10 cellular contexts compared by ENCODE assay signal in the genomic region with DNA sequence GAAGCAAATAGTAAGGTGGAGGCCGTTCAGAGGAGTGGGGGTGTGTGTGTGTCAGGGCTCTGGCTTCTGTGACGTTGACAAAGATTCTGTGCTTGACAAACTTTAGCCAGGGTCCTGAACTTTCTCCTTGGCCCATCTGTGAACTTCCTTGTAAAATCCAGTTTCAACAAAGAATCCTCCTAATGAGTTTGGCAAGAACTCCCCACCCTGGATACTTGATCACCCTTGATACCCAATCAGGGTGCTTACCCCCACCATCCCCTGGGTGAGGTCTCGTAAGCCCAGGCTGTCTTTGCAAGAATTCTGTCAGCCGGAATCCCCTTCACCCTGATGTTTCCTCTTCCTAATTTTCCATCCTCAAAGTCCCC. TPM values are rescaled to one million over a fixed set of nuclear protein-coding genes. Genes with fewer than 3 reads are reported as not detected.
DNase-seq lines count a peak whose midpoint lies in the region; ATAC-seq and TF ChIP-seq lines count a peak whose summit lies in the region.
"Had no signal": no experiment of that assay in that cellular context is flagged by ENCODE, and none has a peak within 500 bp of the region (broad histone marks: within the 10 kb centered on the region; RNA-seq: fewer than 3 reads in every experiment).

No MANE protein-coding gene starts in this region.

- no peaks in the 10 kb centered on the region for H3K27me3 Mint-ChIP-seq in activated B cell treated with CpG ODN at 0.5 μM for 24 hours

- intact Hi-C loops in activated B cell treated with CpG ODN at 0.5 μM for 24 hours (cut with micrococcal nuclease), result loop anchor here (10.0 kb wide), 1 partner anchor 362 kb away; a partner anchor contains a TSS

- H3K4me3 Mint-ChIP-seq in activated B cell treated with CpG ODN at 0.5 μM for 24 hours, result peak overlapping the region; percentile 63

- H3K36me3 Mint-ChIP-seq in activated B cell treated with CpG ODN at 0.5 μM for 24 hours (ENCODE audit: low read depth), result peaks cover 14% of the 10 kb centered on the region

- H3K36me3 ChIP-seq in DOHH2 (ENCODE audit: control insufficient read depth, low read length) (no peaks in the 10 kb centered on the region), gastroesophageal sphincter (no peaks in the 10 kb centered on the region), skeletal muscle tissue (ENCODE audit: control insufficient read depth in 3 of 3, insufficient read depth in 3 of 3, low read length in 3 of 3) (no peaks in the 10 kb centered on the region)

- H3K79me2 ChIP-seq in DOHH2 (ENCODE audit: control insufficient read depth, low read length), result peaks cover 11% of the 10 kb centered on the region; the same call in 1 of the 2 replicates

- no peaks in the 10 kb centered on the region for H3K9me3 ChIP-seq in DOHH2 (ENCODE audit: control insufficient read depth, insufficient read depth, low read length)
- H3K9me3 ChIP-seq in gastroesophageal sphincter, result peaks cover 0 to 8% (median 0%) of the 10 kb centered on the region in 3 donors
- H3K9me3 ChIP-seq in skeletal muscle tissue (ENCODE audit: control insufficient read depth in 3 of 3, low read length in 3 of 3), result no peaks in the 10 kb centered on the region

- H3F3A ChIP-seq in DOHH2 (ENCODE audit: control insufficient read depth, insufficient read depth), result peaks cover 16% of the 10 kb centered on the region; the same call in 1 of the 2 replicates

- no peak for DNase-seq in activated B cell treated with CpG ODN at 0.5 μM for 24 hours
- DNase-seq in mucosa of gallbladder (ENCODE audit: low spot score), result no peak
- no peak for DNase-seq in epidermal melanocyte (ENCODE audit: insufficient read length, low spot score)
- no peak for DNase-seq in inferior parietal cortex (ENCODE audit: extremely low spot score)
- DNase-seq: midbrain, NCI-H446 had no signal

- H3K27me3 ChIP-seq in DOHH2 (ENCODE audit: control insufficient read depth, low read length) (no peaks in the 10 kb centered on the region), gastroesophageal sphincter (no peaks in the 10 kb centered on the region), skeletal muscle tissue (ENCODE audit: control insufficient read depth in 3 of 3, insufficient read depth in 3 of 3, low read length in 3 of 3) (no peaks in the 10 kb centered on the region)

- no peak for TF ChIP-seq POLR2A in gastroesophageal sphincter (IDR thresholded peaks at IDR 0.05)

- peak overlapping the region; percentile 99 for H3K27ac Mint-ChIP-seq in activated B cell treated with CpG ODN at 0.5 μM for 24 hours

- POLR2A ChIA-PET in activated B cell treated with CpG ODN at 0.5 μM for 24 hours (lab: Charles Lee), result interaction anchor here (0.6 to 4.7 kb wide), 3 partner anchors 26 to 39 kb away, joined by 3 to 53 read pairs (median 5); no protein-coding TSS in a partner anchor

- no peak overlapping the region for H3K9ac ChIP-seq in skeletal muscle tissue (ENCODE audit: low read depth in 1 of 3, low read length in 3 of 3)

- no peak for ATAC-seq in activated B cell treated with CpG ODN at 0.5 μM for 24 hours (ENCODE audit: low read depth)
- no peak for ATAC-seq in gastroesophageal sphincter
- no peak for ATAC-seq in HG02623 (IDR thresholded peaks at IDR 0.05; ENCODE audit: unreplicated experiment)

- H3K27ac ChIP-seq in DOHH2 (ENCODE audit: low read depth, low read length), result peak overlapping the region; percentile 93
- peak overlapping the region in 3 of 4 donors; percentile 89 to 99 (median 98) for H3K27ac ChIP-seq in gastroesophageal sphincter
- peak overlapping the region; percentile 62 for H3K27ac ChIP-seq in skeletal muscle tissue (ENCODE audit: low read depth, low read length)

- H3K4me1 Mint-ChIP-seq in activated B cell treated with CpG ODN at 0.5 μM for 24 hours, result peaks cover 74% of the 10 kb centered on the region

- H3K4me1 ChIP-seq in DOHH2 (ENCODE audit: control insufficient read depth, low read length) (peaks cover 67% of the 10 kb centered on the region), gastroesophageal sphincter (peaks cover 0 to 43% (median 29%) of the 10 kb centered on the region in 3 donors), skeletal muscle tissue (ENCODE audit: control insufficient read depth in 3 of 3, insufficient read depth in 3 of 3, low read length in 3 of 3) (peaks cover 31 to 46% (median 38%) of the 10 kb centered on the region in 3 donors)

- no peaks in the 10 kb centered on the region for H4K20me1 ChIP-seq in DOHH2 (ENCODE audit: control insufficient read depth, insufficient read depth, low read depth, low read length)

- H3K4me2 ChIP-seq in DOHH2 (ENCODE audit: low read length), result peak overlapping the region; percentile 96

- no peaks in the 10 kb centered on the region for H3K9me2 ChIP-seq in DOHH2 (replicated peaks; ENCODE audit: control insufficient read depth, low read length)

- WGBS in gastroesophageal sphincter (ENCODE audit: low coverage in 1 of 2), 2 donors, result 31 to 58% methylated on average over 3 to 4 of the region's 4 CpGs

- peaks cover 4% of the 10 kb centered on the region for H3K9me3 Mint-ChIP-seq in activated B cell treated with CpG ODN at 0.5 μM for 24 hours

- no peak for TF ChIP-seq CTCF in DOHH2 (IDR thresholded peaks at IDR 0.05; ENCODE audit: low read depth, low read length, poor library complexity, severe bottlenecking)
- no peak for TF ChIP-seq CTCF in activated B cell treated with CpG ODN at 0.5 μM for 24 hours (IDR thresholded peaks at IDR 0.05)
- no peak for TF ChIP-seq CTCF in gastroesophageal sphincter (IDR thresholded peaks at IDR 0.05)

- TF ChIP-seq EP300 in gastroesophageal sphincter (IDR thresholded peaks at IDR 0.05), result no peak

- H3K4me3 ChIP-seq in DOHH2 (ENCODE audit: low read length) (peak overlapping the region; percentile 80), gastroesophageal sphincter (no peak overlapping the region), skeletal muscle tissue (ENCODE audit: low read length in 3 of 3) (no peak overlapping the region)

- CTCF ChIA-PET in activated B cell treated with CpG ODN at 0.5 μM for 24 hours (lab: Charles Lee), result interaction anchor here (0.5 kb wide), 1 partner anchor 49 kb away, joined by 3 read pairs; no protein-coding TSS in a partner anchor

RNA-seq across cellular contexts. Expression of a gene that starts 3.0 kb away (rescaled TPM):
- total RNA-seq in activated B cell treated with CpG ODN at 0.5 μM for 24 hours (13.7 and 15.6 TPM in 2 replicates), gastroesophageal sphincter (10 to 100 TPM; 78.5 to 82.2 (median 80.1) TPM), skeletal muscle tissue (24.5 TPM), mucosa of gallbladder (45.2 TPM)

RNA-seq across cellular contexts. Expression of a gene that starts 34.6 kb away (rescaled TPM):
- total RNA-seq in activated B cell treated with CpG ODN at 0.5 μM for 24 hours (9.1 and 12.9 TPM in 2 replicates), gastroesophageal sphincter (1 to 10 TPM in 3 of 4 donors, not detected in 1; 1.5 to 4.7 (median 2.1) TPM), skeletal muscle tissue (2.6 TPM), mucosa of gallbladder (5.0 TPM)

RNA-seq across cellular contexts. Expression of a gene that starts 41.0 kb away (rescaled TPM):
- total RNA-seq in activated B cell treated with CpG ODN at 0.5 μM for 24 hours, result 10.2 and 11.0 TPM in 2 replicates
- 10 to 100 TPM; 58.8 to 81.6 (median 75.2) TPM for total RNA-seq in gastroesophageal sphincter
- total RNA-seq in skeletal muscle tissue, result 20.9 TPM
- total RNA-seq in mucosa of gallbladder, result 75.6 TPM
